In the genomic region with DNA sequence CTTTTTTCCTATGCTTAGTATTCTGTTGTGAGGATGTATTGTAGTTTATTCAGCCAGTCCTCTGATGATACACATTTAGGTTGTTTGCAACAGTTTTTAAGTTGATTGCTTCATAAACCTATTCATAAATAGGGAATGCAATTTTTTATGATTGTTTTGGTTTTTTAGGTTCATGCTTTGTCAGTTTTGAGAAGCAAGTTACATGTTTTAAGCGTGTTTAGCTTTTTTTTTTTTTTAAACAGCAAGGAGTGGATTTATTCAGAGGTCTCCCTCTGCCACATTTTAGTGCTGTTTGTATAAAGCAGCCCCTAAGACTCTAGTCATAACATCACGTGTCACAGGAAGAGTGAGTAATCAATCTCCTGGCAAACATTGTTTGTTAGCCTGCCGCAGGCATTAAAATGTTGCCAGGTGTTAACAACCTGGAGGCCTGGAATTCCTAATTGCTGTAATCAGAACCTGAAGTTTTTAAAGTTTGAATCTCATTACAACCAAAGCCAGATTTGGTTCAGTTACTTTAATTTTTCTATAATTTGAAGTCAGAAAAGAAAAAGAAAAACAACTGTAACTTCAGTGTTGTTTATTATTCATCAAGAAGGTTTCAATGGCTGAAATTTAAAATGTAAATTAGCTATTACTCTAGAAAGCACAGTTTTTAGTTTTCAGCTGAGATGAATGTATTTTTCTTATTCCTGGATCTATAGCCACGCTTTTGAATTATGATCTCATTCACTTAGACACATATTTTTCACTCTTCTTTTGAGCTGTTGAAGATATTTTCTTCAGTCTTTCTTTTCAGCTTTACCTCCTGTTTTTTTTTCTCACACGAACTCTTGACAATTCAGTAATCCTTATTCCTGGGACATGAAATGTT, we compare ENCODE assay signal across 9 cellular contexts. TPM values are rescaled to one million over a fixed set of nuclear protein-coding genes. Genes with fewer than 3 reads are reported as not detected.
DNase-seq lines count a peak whose midpoint lies in the region; ATAC-seq, FAIRE-seq and TF ChIP-seq lines count a peak whose summit lies in the region.
"Had no signal": no experiment of that assay in that cellular context is flagged by ENCODE, and none has a peak within 500 bp of the region (broad histone marks: within the 10 kb centered on the region; RNA-seq: fewer than 3 reads in every experiment).

No MANE protein-coding gene starts in this region.

- peak; percentile 68 for ATAC-seq in activated T-helper 17 cell treated with anti-CD3 and anti-CD28 coated beads, Interleukin-2, amount 50 U/mL, for 72 hours (replicated peaks)
- ATAC-seq in HG03571 (IDR thresholded peaks at IDR 0.05; ENCODE audit: unreplicated experiment): no peak
- no peak for ATAC-seq in GM19023 (IDR thresholded peaks at IDR 0.05; ENCODE audit: unreplicated experiment)

- no peak for TF ChIP-seq CTCF in keratinocyte (optimal IDR thresholded peaks at IDR 0.05 in 1 of 3, IDR thresholded peaks at IDR 0.05 in 1 of 3, conservative IDR thresholded peaks at IDR 0.05 in 1 of 3; ENCODE audit: extremely low read depth in 1 of 3, insufficient read depth in 2 of 3, low read length in 3 of 3)
- no peak for TF ChIP-seq CTCF in spleen (IDR thresholded peaks at IDR 0.05 in 8 of 11, conservative IDR thresholded peaks at IDR 0.05 in 3 of 11)
- no peak for TF ChIP-seq CTCF in ascending aorta (IDR thresholded peaks at IDR 0.05)

- intact Hi-C loops in spleen (cut with DNase I; ENCODE audit: low total_unique reads) (no loop called here), ascending aorta (cut with DNase I) (no loop called here)

- H3K27ac ChIP-seq in HUES64 (ENCODE audit: low read depth, low read length): peak overlapping the region; percentile 85
- H3K27ac ChIP-seq in keratinocyte (ENCODE audit: control insufficient read depth, insufficient read depth, low read length): peak overlapping the region; percentile 93
- peak overlapping the region in 4 of 8 donors; percentile 1 to 20 (median 11) for H3K27ac ChIP-seq in spleen
- H3K27ac ChIP-seq in ascending aorta: no peak overlapping the region

- H3K79me2 ChIP-seq in keratinocyte (ENCODE audit: control insufficient read depth, insufficient read depth, low read length): peaks cover 7% of the 10 kb centered on the region

- peaks cover 95% of the 10 kb centered on the region for H3K36me3 Mint-ChIP-seq in activated T-helper 17 cell treated with anti-CD3 and anti-CD28 coated beads, Interleukin-2, amount 50 U/mL, for 72 hours (ENCODE audit: low read depth)

- FAIRE-seq in keratinocyte (lab: Jason Lieb, UNC): peak; percentile 80

- TF ChIP-seq POLR2A in spleen (IDR thresholded peaks at IDR 0.05): no peak

- no peaks in the 10 kb centered on the region for H3K9me3 Mint-ChIP-seq in activated T-helper 17 cell treated with anti-CD3 and anti-CD28 coated beads, Interleukin-2, amount 50 U/mL, for 72 hours

- H3K4me2 ChIP-seq in keratinocyte (ENCODE audit: control insufficient read depth, extremely low read depth, insufficient read depth, low read depth, low read length): peak overlapping the region; percentile 52

- no peaks in the 10 kb centered on the region for H4K20me1 ChIP-seq in keratinocyte (ENCODE audit: control insufficient read depth, extremely low read depth, insufficient read depth, low read length)

- H3K9me1 ChIP-seq in keratinocyte (ENCODE audit: control insufficient read depth, extremely low read depth, insufficient read depth, low read length): no peaks in the 10 kb centered on the region

- H3K4me1 ChIP-seq in HUES64 (ENCODE audit: insufficient read depth, low read length): peaks cover 36% of the 10 kb centered on the region
- H3K4me1 ChIP-seq in keratinocyte (ENCODE audit: control insufficient read depth, extremely low read depth, insufficient read depth, low read length): peaks cover 53% of the 10 kb centered on the region
- H3K4me1 ChIP-seq in spleen: peaks cover 0 to 90% (median 64%) of the 10 kb centered on the region in 6 donors
- H3K4me1 ChIP-seq in ascending aorta: peaks cover 2 to 8% of the 10 kb centered on the region in 2 donors

- peak overlapping the region; percentile 60 for H3K9ac ChIP-seq in HUES64 (ENCODE audit: low read depth, low read length)
- peak overlapping the region; percentile 61 for H3K9ac ChIP-seq in keratinocyte (ENCODE audit: control insufficient read depth, extremely low read depth, insufficient read depth, low read length)

- no peaks in the 10 kb centered on the region; the same call in 1 of the 2 replicates for H3K36me3 ChIP-seq in HUES64 (ENCODE audit: insufficient read depth, low read length)
- H3K36me3 ChIP-seq in keratinocyte (ENCODE audit: control insufficient read depth in 2 of 2, extremely low read depth in 1 of 2, insufficient read depth in 2 of 2, low read length in 2 of 2): peaks cover 0 to 1% of the 10 kb centered on the region in 2 experiments
- H3K36me3 ChIP-seq in spleen: peaks cover 0 to 49% (median 4%) of the 10 kb centered on the region in 6 donors
- peaks cover 0 to 4% of the 10 kb centered on the region in 2 donors for H3K36me3 ChIP-seq in ascending aorta

- WGBS in HUES64: 51% methylated on average over 4 of the region's 5 CpGs
- 56 to 70% (median 63%) methylated on average over 5 of the region's 5 CpGs for WGBS in spleen, 5 donors

- no peaks in the 10 kb centered on the region for H3K27me3 Mint-ChIP-seq in activated T-helper 17 cell treated with anti-CD3 and anti-CD28 coated beads, Interleukin-2, amount 50 U/mL, for 72 hours

- DNase-seq in COLO668 (lab: John Stamatoyannopoulos, UW; ENCODE audit: unreplicated experiment) (peak; percentile 60), keratinocyte (ENCODE audit: low read depth, low spot score) (peak; percentile 67), spleen (no peak), ascending aorta (ENCODE audit: low spot score in 2 of 2) (no peak)

- H3K9me3 ChIP-seq in HUES64 (ENCODE audit: insufficient read depth, low read depth, low read length): 0 out of 2 replicates have a peak, but pooled peaks cover 3% of the 10 kb centered on the region
- H3K9me3 ChIP-seq in keratinocyte (ENCODE audit: control insufficient read depth, low read depth, low read length): no peaks in the 10 kb centered on the region
- no peaks in the 10 kb centered on the region for H3K9me3 ChIP-seq in spleen
- H3K9me3 ChIP-seq in ascending aorta: no peaks in the 10 kb centered on the region

- no peak overlapping the region for H2AFZ ChIP-seq in keratinocyte (ENCODE audit: control insufficient read depth, low read length)

- H3K4me1 Mint-ChIP-seq in activated T-helper 17 cell treated with anti-CD3 and anti-CD28 coated beads, Interleukin-2, amount 50 U/mL, for 72 hours: peaks cover 27% of the 10 kb centered on the region

- dilution Hi-C loops in keratinocyte (cut with MboI; ENCODE audit: extremely low pct_ligation_motif_present, low sequenced_read_pairs): no loop called here

- no peaks in the 10 kb centered on the region for H3K27me3 ChIP-seq in HUES64 (ENCODE audit: insufficient read depth, low read length)
- H3K27me3 ChIP-seq in keratinocyte (ENCODE audit: control insufficient read depth, extremely low read depth, insufficient read depth, low read length): no peaks in the 10 kb centered on the region
- H3K27me3 ChIP-seq in spleen (replicated peaks in 1 of 7): no peaks in the 10 kb centered on the region
- no peaks in the 10 kb centered on the region for H3K27me3 ChIP-seq in ascending aorta

- peak overlapping the region; percentile 14 for H3K4me3 Mint-ChIP-seq in activated T-helper 17 cell treated with anti-CD3 and anti-CD28 coated beads, Interleukin-2, amount 50 U/mL, for 72 hours

- no peak overlapping the region for H3K4me3 ChIP-seq in HUES64 (ENCODE audit: low read length)
- H3K4me3 ChIP-seq in keratinocyte (ENCODE audit: control insufficient read depth in 2 of 3, extremely low read depth in 1 of 3, insufficient read depth in 2 of 3, low read depth in 1 of 3, low read length in 3 of 3): no peak overlapping the region
- H3K4me3 ChIP-seq in spleen: no peak overlapping the region
- H3K4me3 ChIP-seq in ascending aorta: no peak overlapping the region

- H3K27ac Mint-ChIP-seq in activated T-helper 17 cell treated with anti-CD3 and anti-CD28 coated beads, Interleukin-2, amount 50 U/mL, for 72 hours: peak overlapping the region; percentile 83

RNA-seq across cellular contexts. Expression of a gene that starts 59.2 kb away (rescaled TPM):
- polyA plus RNA-seq in HUES64 (2013, experiment 1 of 2): 0.65 TPM
- 0.63 TPM for polyA plus RNA-seq in HUES64 (2013, experiment 2 of 2)
- total RNA-seq in activated T-helper 17 cell treated with anti-CD3 and anti-CD28 coated beads, Interleukin-2, amount 50 U/mL, for 72 hours: under 1 TPM; 0.15 to 0.24 TPM
- 1.1 to 2.5 TPM (median 1.5 TPM) in 3 replicates for polyA plus RNA-seq in keratinocyte
- 0.05 TPM for polyA plus RNA-seq in keratinocyte (2011; ENCODE audit: low read depth)
- 0.64 and 0.68 TPM in 2 replicates for polyA plus RNA-seq in keratinocyte (2011; cell fraction: cytosol; rRNA removed)
- polyA plus RNA-seq in keratinocyte (2011; cell fraction: nucleus; rRNA removed): 1.5 and 1.7 TPM in 2 replicates
- polyA plus RNA-seq in keratinocyte (2012; ENCODE audit: low replicate concordance): 0.18 and 2.2 TPM in 2 replicates
- polyA minus RNA-seq in keratinocyte: 1.9 to 2.8 TPM (median 2.2 TPM) in 3 replicates
- 1.3 TPM for polyA minus RNA-seq in keratinocyte (2011; cell fraction: cytosol; rRNA and poly(A)+ RNA removed)
- polyA minus RNA-seq in keratinocyte (2011; cell fraction: nucleus; rRNA and poly(A)+ RNA removed): 1.6 and 2.4 TPM in 2 replicates
- not detected for total RNA-seq in spleen
- polyA plus RNA-seq in spleen: under 1 TPM in 2 of 3 donors, not detected in 1; 0.05 to 0.06 TPM
- not detected for total RNA-seq in ascending aorta
- total RNA-seq: NCI-H460 had no signal

Comparison
In these comparisons a context has a peak if more than half of its experiments do, and no peak if none do; other contexts are left out.
1. DNase-seq: peak in COLO668 (single experiment) and keratinocyte (single experiment); none in spleen (single experiment) and ascending aorta (0 of 2).
2. H3K27ac ChIP-seq: peak in HUES64 (single experiment) and keratinocyte (single experiment); none in ascending aorta (0 of 2).